In the genomic region with DNA sequence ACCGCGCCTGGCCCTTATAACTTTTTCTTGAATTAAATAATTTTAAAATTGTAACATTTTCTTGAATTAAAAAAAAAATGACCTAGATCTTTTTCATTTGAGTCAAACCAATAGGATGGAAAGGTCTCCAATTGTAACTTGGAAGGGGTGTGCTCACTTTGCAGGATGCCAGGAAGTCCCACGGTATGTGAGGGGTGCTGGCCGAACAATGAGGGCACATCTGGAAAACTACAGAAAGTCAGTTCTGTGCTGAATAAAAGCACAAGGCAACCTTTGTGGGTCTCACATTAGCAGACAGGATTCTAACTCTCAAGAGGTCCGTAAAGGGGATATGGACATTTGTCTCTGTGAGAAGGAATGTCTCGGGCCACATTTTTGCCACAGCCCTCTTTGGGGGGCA, we compare ENCODE assay signal across 2 cellular contexts.
TF ChIP-seq lines count a peak whose summit lies in the region.

No MANE protein-coding gene starts in this region.

TF ChIP-seq in GM23338, 12 proteins besides CTCF, POLR2A, EP300 and RAD21:
- TF ChIP-seq ZNF462 (CRISPR knock-in tag; IDR thresholded peaks at IDR 0.05) = no peak
- TF ChIP-seq, protein P1, sequence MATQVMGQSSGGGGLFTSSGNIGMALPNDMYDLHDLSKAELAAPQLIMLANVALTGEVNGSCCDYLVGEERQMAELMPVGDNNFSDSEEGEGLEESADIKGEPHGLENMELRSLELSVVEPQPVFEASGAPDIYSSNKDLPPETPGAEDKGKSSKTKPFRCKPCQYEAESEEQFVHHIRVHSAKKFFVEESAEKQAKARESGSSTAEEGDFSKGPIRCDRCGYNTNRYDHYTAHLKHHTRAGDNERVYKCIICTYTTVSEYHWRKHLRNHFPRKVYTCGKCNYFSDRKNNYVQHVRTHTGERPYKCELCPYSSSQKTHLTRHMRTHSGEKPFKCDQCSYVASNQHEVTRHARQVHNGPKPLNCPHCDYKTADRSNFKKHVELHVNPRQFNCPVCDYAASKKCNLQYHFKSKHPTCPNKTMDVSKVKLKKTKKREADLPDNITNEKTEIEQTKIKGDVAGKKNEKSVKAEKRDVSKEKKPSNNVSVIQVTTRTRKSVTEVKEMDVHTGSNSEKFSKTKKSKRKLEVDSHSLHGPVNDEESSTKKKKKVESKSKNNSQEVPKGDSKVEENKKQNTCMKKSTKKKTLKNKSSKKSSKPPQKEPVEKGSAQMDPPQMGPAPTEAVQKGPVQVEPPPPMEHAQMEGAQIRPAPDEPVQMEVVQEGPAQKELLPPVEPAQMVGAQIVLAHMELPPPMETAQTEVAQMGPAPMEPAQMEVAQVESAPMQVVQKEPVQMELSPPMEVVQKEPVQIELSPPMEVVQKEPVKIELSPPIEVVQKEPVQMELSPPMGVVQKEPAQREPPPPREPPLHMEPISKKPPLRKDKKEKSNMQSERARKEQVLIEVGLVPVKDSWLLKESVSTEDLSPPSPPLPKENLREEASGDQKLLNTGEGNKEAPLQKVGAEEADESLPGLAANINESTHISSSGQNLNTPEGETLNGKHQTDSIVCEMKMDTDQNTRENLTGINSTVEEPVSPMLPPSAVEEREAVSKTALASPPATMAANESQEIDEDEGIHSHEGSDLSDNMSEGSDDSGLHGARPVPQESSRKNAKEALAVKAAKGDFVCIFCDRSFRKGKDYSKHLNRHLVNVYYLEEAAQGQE (IDR thresholded peaks at IDR 0.05; ENCODE audit: unreplicated experiment) = no peak
- TF ChIP-seq EZH2phosphoT487 (IDR thresholded peaks at IDR 0.05; ENCODE audit: unreplicated experiment) = no peak
- TF ChIP-seq, protein P2, sequence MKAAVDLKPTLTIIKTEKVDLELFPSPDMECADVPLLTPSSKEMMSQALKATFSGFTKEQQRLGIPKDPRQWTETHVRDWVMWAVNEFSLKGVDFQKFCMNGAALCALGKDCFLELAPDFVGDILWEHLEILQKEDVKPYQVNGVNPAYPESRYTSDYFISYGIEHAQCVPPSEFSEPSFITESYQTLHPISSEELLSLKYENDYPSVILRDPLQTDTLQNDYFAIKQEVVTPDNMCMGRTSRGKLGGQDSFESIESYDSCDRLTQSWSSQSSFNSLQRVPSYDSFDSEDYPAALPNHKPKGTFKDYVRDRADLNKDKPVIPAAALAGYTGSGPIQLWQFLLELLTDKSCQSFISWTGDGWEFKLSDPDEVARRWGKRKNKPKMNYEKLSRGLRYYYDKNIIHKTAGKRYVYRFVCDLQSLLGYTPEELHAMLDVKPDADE (IDR thresholded peaks at IDR 0.05) = no peak
TF ChIP-seq in GM23338: peak in this region for 0.

TF ChIP-seq in WTC11, 78 proteins besides CTCF, POLR2A, EP300 and RAD21 (continued from another document):
- TF ChIP-seq, protein P3, sequence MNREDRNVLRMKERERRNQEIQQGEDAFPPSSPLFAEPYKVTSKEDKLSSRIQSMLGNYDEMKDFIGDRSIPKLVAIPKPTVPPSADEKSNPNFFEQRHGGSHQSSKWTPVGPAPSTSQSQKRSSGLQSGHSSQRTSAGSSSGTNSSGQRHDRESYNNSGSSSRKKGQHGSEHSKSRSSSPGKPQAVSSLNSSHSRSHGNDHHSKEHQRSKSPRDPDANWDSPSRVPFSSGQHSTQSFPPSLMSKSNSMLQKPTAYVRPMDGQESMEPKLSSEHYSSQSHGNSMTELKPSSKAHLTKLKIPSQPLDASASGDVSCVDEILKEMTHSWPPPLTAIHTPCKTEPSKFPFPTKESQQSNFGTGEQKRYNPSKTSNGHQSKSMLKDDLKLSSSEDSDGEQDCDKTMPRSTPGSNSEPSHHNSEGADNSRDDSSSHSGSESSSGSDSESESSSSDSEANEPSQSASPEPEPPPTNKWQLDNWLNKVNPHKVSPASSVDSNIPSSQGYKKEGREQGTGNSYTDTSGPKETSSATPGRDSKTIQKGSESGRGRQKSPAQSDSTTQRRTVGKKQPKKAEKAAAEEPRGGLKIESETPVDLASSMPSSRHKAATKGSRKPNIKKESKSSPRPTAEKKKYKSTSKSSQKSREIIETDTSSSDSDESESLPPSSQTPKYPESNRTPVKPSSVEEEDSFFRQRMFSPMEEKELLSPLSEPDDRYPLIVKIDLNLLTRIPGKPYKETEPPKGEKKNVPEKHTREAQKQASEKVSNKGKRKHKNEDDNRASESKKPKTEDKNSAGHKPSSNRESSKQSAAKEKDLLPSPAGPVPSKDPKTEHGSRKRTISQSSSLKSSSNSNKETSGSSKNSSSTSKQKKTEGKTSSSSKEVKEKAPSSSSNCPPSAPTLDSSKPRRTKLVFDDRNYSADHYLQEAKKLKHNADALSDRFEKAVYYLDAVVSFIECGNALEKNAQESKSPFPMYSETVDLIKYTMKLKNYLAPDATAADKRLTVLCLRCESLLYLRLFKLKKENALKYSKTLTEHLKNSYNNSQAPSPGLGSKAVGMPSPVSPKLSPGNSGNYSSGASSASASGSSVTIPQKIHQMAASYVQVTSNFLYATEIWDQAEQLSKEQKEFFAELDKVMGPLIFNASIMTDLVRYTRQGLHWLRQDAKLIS (CRISPR knock-in tag; IDR thresholded peaks at IDR 0.05; ENCODE audit: borderline replicate concordance) = no peak
- TF ChIP-seq ZNF263 (CRISPR knock-in tag; IDR thresholded peaks at IDR 0.05; ENCODE audit: low read depth) (no peak), TEAD1 (CRISPR knock-in tag; IDR thresholded peaks at IDR 0.05) (no peak), NFE2L1 (CRISPR knock-in tag; IDR thresholded peaks at IDR 0.05) (no peak), GTF2I (CRISPR knock-in tag; conservative IDR thresholded peaks at IDR 0.05) (no peak), ZSCAN18 (CRISPR knock-in tag; IDR thresholded peaks at IDR 0.05) (no peak), NR1H2 (CRISPR knock-in tag; IDR thresholded peaks at IDR 0.05) (no peak)
- TF ChIP-seq, protein P4, sequence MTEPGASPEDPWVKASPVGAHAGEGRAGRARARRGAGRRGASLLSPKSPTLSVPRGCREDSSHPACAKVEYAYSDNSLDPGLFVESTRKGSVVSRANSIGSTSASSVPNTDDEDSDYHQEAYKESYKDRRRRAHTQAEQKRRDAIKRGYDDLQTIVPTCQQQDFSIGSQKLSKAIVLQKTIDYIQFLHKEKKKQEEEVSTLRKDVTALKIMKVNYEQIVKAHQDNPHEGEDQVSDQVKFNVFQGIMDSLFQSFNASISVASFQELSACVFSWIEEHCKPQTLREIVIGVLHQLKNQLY (CRISPR knock-in tag; IDR thresholded peaks at IDR 0.05) = no peak
